In genomic region chr1:101346419-101346818, GRCh38 we compare ENCODE assay signal across 18 cellular contexts.
DNase-seq lines count a peak whose midpoint lies in the region; ATAC-seq and TF ChIP-seq lines count a peak whose summit lies in the region.
"Had no signal": no experiment of that assay in that cellular context is flagged by ENCODE, and none has a peak within 500 bp of the region (broad histone marks: within the 10 kb centered on the region; RNA-seq: fewer than 3 reads in every experiment).

No MANE protein-coding gene starts in this region.

- peaks cover 8% of the 10 kb centered on the region for H3K27me3 Mint-ChIP-seq in activated CD4-positive, alpha-beta T cell treated with anti-CD3 and anti-CD28 coated beads, Interleukin-2, amount 10 ng/mL, durations not matched to agents 24 days and 14 days
- H3K27me3 Mint-ChIP-seq in immature natural killer cell (ENCODE audit: low read depth in 3 of 3) = peaks cover 0 to 2% (median 0%) of the 10 kb centered on the region in 3 donors

- H3K9me3 Mint-ChIP-seq in activated CD4-positive, alpha-beta T cell treated with anti-CD3 and anti-CD28 coated beads, Interleukin-2, amount 10 ng/mL, durations not matched to agents 24 days and 14 days = peaks cover 17% of the 10 kb centered on the region
- peaks cover 0 to 12% (median 7%) of the 10 kb centered on the region in 6 donors for H3K9me3 Mint-ChIP-seq in immature natural killer cell

- H3K36me3 Mint-ChIP-seq in activated CD4-positive, alpha-beta T cell treated with anti-CD3 and anti-CD28 coated beads, Interleukin-2, amount 10 ng/mL, durations not matched to agents 24 days and 14 days (ENCODE audit: low read depth) = peaks cover 8% of the 10 kb centered on the region
- H3K36me3 Mint-ChIP-seq in immature natural killer cell = peaks cover 14 to 26% (median 15%) of the 10 kb centered on the region in 3 donors
- H3K36me3 Mint-ChIP-seq: CD14-positive monocyte had no signal

- H3K4me3 Mint-ChIP-seq in activated CD4-positive, alpha-beta T cell treated with anti-CD3 and anti-CD28 coated beads, Interleukin-2, amount 10 ng/mL, durations not matched to agents 24 days and 14 days = peak overlapping the region; percentile 52
- peak overlapping the region; percentile 70 to 87 (median 80) for H3K4me3 Mint-ChIP-seq in immature natural killer cell
- H3K4me3 Mint-ChIP-seq: CD14-positive monocyte had no signal

- H3K27ac Mint-ChIP-seq in activated CD4-positive, alpha-beta T cell treated with anti-CD3 and anti-CD28 coated beads, Interleukin-2, amount 10 ng/mL, durations not matched to agents 24 days and 14 days = peak overlapping the region; percentile 20
- H3K27ac Mint-ChIP-seq in immature natural killer cell = peak overlapping the region; percentile 79 to 94 (median 88)
- H3K27ac Mint-ChIP-seq: CD14-positive monocyte had no signal

- peak overlapping the region; percentile 30 for H3K4me3 ChIP-seq in WI38 (ENCODE audit: low read depth, low read length)
- H3K4me3 ChIP-seq: A549, esophagus squamous epithelium, right lobe of liver, stomach, upper lobe of left lung had no signal

- no peak for ATAC-seq in HG02870 (IDR thresholded peaks at IDR 0.05; ENCODE audit: unreplicated experiment)
- ATAC-seq: A549; activated CD4-positive, CD25-positive, alpha-beta regulatory T cell treated with anti-CD3 and anti-CD28 coated beads, Interleukin-2, amount 50 U/mL, for 24 hours; left ventricle myocardium superior; right lobe of liver had no signal

- H3K4me1 Mint-ChIP-seq in activated CD4-positive, alpha-beta T cell treated with anti-CD3 and anti-CD28 coated beads, Interleukin-2, amount 10 ng/mL, durations not matched to agents 24 days and 14 days = peaks cover 38% of the 10 kb centered on the region
- H3K4me1 Mint-ChIP-seq in immature natural killer cell = peaks cover 74 to 88% of the 10 kb centered on the region in 2 donors
- H3K4me1 Mint-ChIP-seq: CD14-positive monocyte had no signal

- no peak for DNase-seq in activated CD4-positive, alpha-beta T cell treated with anti-CD3 and anti-CD28 coated beads, Interleukin-2, amount 10 ng/mL, durations not matched to agents 24 days and 14 days
- DNase-seq in activated CD4-positive, alpha-beta T cell treated with anti-CD3 and anti-CD28 coated beads for 1 hour = no peak
- DNase-seq in H4 (ENCODE audit: low spot score) (peak; percentile 11), immature natural killer cell (no peak), inferior parietal cortex (ENCODE audit: extremely low spot score) (no peak), NCI-H345 treated with DMSO at 0.1 percent for 48 hours (lab: John Stamatoyannopoulos, UW; ENCODE audit: unreplicated experiment) (no peak)
- DNase-seq: amygdala, esophagus squamous epithelium, left ventricle myocardium superior, NCI-H1930, right lobe of liver, stomach, upper lobe of left lung had no signal

- intact Hi-C loops in activated CD4-positive, alpha-beta T cell treated with anti-CD3 and anti-CD28 coated beads, Interleukin-2, amount 10 ng/mL, durations not matched to agents 24 days and 14 days (cut with micrococcal nuclease) = no loop called here

- TF ChIP-seq CTCF in WI38 (IDR thresholded peaks at IDR 0.05; ENCODE audit: low read depth, low read length) = no peak
